8 cellular contexts compared by ENCODE assay signal in genomic region chr3:130759692-130760338, GRCh38. TPM values are rescaled to one million over a fixed set of nuclear protein-coding genes. Genes with fewer than 3 reads are reported as not detected.
DNase-seq lines count a peak whose midpoint lies in the region; ATAC-seq and TF ChIP-seq lines count a peak whose summit lies in the region.

No MANE protein-coding gene starts in this region.

- no peaks in the 10 kb centered on the region for H3K36me3 ChIP-seq in lung (ENCODE audit: control insufficient read depth in 2 of 2, insufficient read depth in 2 of 2, low read length in 2 of 2)

- ATAC-seq in GM18502 (IDR thresholded peaks at IDR 0.05; ENCODE audit: poor library complexity, unreplicated experiment) (peak; percentile 68), HG03159 (IDR thresholded peaks at IDR 0.05; ENCODE audit: unreplicated experiment) (peak; percentile 65), lung (ENCODE audit: insufficient read depth, low FRiP score) (peak; percentile 69)

- no peaks in the 10 kb centered on the region for H3K4me1 ChIP-seq in lung (ENCODE audit: control insufficient read depth in 2 of 2, insufficient read depth in 2 of 2, low read length in 2 of 2)

- H3K9me3 ChIP-seq in lung (ENCODE audit: control insufficient read depth in 2 of 2, insufficient read depth in 1 of 2, low read length in 1 of 2) = no peaks in the 10 kb centered on the region

- H3K27me3 ChIP-seq in lung (ENCODE audit: control insufficient read depth, insufficient read depth) = no peaks in the 10 kb centered on the region

- no peak overlapping the region for H3K4me3 ChIP-seq in WI38 (ENCODE audit: low read depth, low read length)
- H3K4me3 ChIP-seq in lung = no peak overlapping the region

- TF ChIP-seq CTCF in WI38 (IDR thresholded peaks at IDR 0.05; ENCODE audit: low read depth, low read length) (peak; percentile 71), lung (IDR thresholded peaks at IDR 0.05; ENCODE audit: control extremely low read depth, extremely low read depth) (peak; percentile 48)

- DNase-seq in AG08396 (ENCODE audit: low spot score) (peak; percentile 55), NCI-H345 treated with DMSO at 0.1 percent for 48 hours (lab: John Stamatoyannopoulos, UW; ENCODE audit: unreplicated experiment) (peak; percentile 58), dedifferentiated amniotic fluid mesenchymal stem cell (ENCODE audit: extremely low spot score) (peak; percentile 61), lung (ENCODE audit: low spot score) (peak; percentile 54), substantia nigra (lab: John Stamatoyannopoulos, UW) (peak in 25 of 49 donors; percentile 0 to 42 (median 10))

- H3K27ac ChIP-seq in lung (ENCODE audit: low read depth in 1 of 2, low read length in 1 of 2) (no peak overlapping the region), substantia nigra (ENCODE audit: low read depth, low read length, poor library complexity, severe bottlenecking) (no peak overlapping the region)

- 1 to 2% methylated on average over 4 of the region's 4 CpGs for WGBS in lung, 2 donors

RNA-seq across cellular contexts. Expression of gene PIK3R4, which starts 13.2 kb away (rescaled TPM):
- 10 to 100 TPM; 28.3 to 43.0 TPM for total RNA-seq in lung
- 10 to 100 TPM; 21.6 to 23.3 TPM for polyA plus RNA-seq in lung

Comparison
In these comparisons a context has a peak if more than half of its experiments do, and no peak if none do; other contexts are left out.
1. DNase-seq: peak in every context shown above with its lines; median percentile 61 in dedifferentiated amniotic fluid mesenchymal stem cell; 58 in NCI-H345 treated with DMSO at 0.1 percent for 48 hours; 55 in AG08396; 54 in lung; 10 in substantia nigra.